ENCODE assay signal across 8 cellular contexts in the genomic region with DNA sequence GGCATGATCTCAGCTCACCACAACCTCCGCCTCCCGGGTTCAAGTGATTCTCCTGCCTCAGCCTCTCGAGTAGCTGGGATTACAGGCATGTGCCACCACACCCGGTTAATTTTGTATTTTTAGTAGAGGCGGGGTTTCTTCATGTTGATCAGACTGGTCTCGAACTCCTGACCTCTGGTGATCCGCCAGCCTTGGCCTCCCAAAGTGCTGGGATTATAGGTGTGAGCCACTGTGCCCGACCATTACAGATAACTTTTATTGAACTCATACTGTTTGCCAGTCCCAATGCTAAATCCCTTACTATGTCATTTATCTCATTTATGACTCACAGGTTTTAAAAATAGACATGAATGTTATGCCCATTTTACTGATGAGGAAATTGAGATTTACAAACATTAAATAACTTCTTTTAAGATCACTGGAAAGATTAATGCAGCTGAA.
DNase-seq lines count a peak whose midpoint lies in the region; ATAC-seq, FAIRE-seq and TF ChIP-seq lines count a peak whose summit lies in the region.
"Not testable (repeated sequence)": the region's sequence is repeated elsewhere in the genome, so short reads cannot be mapped to it uniquely, and the experiment has no call there.

No MANE protein-coding gene starts in this region.

- not testable (repeated sequence) for H3K9me3 ChIP-seq in RWPE2 (ENCODE audit: severe bottlenecking); breast epithelium; right atrium auricular region; vagina

- FAIRE-seq in G401.6 (lab: Jason Lieb, UNC): peak; percentile 8

- not testable (repeated sequence) for H3K36me3 ChIP-seq in RWPE2 (ENCODE audit: low read depth); breast epithelium; right atrium auricular region; vagina

- DNase-seq in LoVo (ENCODE audit: low spot score) (peak; percentile 66), right atrium auricular region (ENCODE audit: low spot score) (peak; percentile 16), mesenteric fat pad (ENCODE audit: low spot score) (peak; percentile 51)
- not testable (repeated sequence) for DNase-seq in RWPE2 (ENCODE audit: low spot score); breast epithelium (ENCODE audit: low spot score in 2 of 2); vagina (ENCODE audit: extremely low spot score in 2 of 2)

- intact Hi-C loops in breast epithelium (cut with DNase I; ENCODE audit: low total_unique reads); vagina (cut with DNase I): not testable (repeated sequence)

- H3K27ac ChIP-seq in RWPE2 (ENCODE audit: poor library complexity, severe bottlenecking) (peak overlapping the region; percentile 75), breast epithelium (peak overlapping the region; percentile 75 to 81), skin epidermis (peak overlapping the region in 16 of 21 experiments; percentile 6 to 75 (median 53)), vagina (peak overlapping the region; percentile 40)
- not testable (repeated sequence) for H3K27ac ChIP-seq in right atrium auricular region

- peaks cover 56% of the 10 kb centered on the region for H3K4me1 ChIP-seq in RWPE2 (ENCODE audit: insufficient read depth, poor library complexity, severe bottlenecking)
- not testable (repeated sequence) for H3K4me1 ChIP-seq in breast epithelium, right atrium auricular region, vagina

- ATAC-seq in RWPE2 (ENCODE audit: low read depth): not testable (repeated sequence)

- not testable (repeated sequence) for H3K4me3 ChIP-seq in RWPE2 (ENCODE audit: severe bottlenecking); breast epithelium; right atrium auricular region; skin epidermis; vagina

- H3K27me3 ChIP-seq in RWPE2 (ENCODE audit: insufficient read depth, poor library complexity, severe bottlenecking); breast epithelium; right atrium auricular region; vagina: not testable (repeated sequence)

- TF ChIP-seq POLR2A in breast epithelium (IDR thresholded peaks at IDR 0.05); vagina (IDR thresholded peaks at IDR 0.05): not testable (repeated sequence)

- TF ChIP-seq CTCF in RWPE2 (IDR thresholded peaks at IDR 0.05; ENCODE audit: poor library complexity, severe bottlenecking); breast epithelium (IDR thresholded peaks at IDR 0.05); right atrium auricular region (IDR thresholded peaks at IDR 0.05); vagina (IDR thresholded peaks at IDR 0.05): not testable (repeated sequence)
